ENCODE assay signal across 27 cellular contexts in the genomic region with DNA sequence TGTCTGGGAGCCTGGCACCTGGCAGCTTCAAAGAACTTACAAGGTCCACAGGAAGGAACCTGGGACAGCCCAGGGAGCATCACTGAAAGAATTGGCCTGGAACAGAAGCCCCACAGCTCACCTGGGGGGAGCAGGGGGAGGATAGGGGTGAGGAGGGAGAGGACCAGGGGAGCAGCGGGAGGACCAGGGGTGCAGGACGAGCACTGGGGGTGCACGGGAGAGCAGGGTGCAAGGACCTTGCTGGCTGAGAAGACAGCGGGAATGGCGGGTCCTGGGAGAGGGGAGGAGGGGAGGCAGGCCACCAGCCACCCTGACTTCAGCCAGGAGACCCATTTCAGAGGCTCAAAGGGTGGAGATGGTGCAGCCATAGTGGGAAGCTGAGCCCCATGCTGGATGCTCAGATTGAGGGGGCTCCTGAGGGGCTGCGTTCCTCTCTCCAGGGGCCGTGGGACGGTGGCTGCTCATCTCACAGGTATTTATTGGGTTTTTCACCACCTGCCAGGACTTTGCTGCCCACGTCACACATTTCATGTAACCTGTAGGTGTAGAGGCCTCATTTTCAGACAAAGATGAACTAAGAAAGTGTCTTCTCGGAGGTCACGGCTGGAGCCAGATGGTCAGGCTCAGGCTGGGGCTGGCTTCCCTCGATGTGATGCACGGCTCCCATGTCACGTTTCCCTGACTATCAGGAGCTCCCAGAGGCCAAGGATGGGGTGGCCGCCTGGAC.
"Had no signal": no experiment of that assay in that cellular context is flagged by ENCODE, and none has a peak within 500 bp of the region (broad histone marks: within the 10 kb centered on the region; RNA-seq: fewer than 3 reads in every experiment).

No MANE protein-coding gene starts in this region.

- H3K36me3 ChIP-seq: heart left ventricle, right atrium auricular region had no signal

- H3K4me3 ChIP-seq: heart left ventricle, lung, psoas muscle, right atrium auricular region, skin epidermis, testis had no signal

- ATAC-seq: activated CD4-positive, alpha-beta T cell treated with anti-CD3 and anti-CD28 coated beads for 36 hours; activated T-cell treated with anti-CD3 and anti-CD28 coated beads, Interleukin-2, amount 50 U/mL, for 4 hours; heart left ventricle; left colon; naive thymus-derived CD4-positive, alpha-beta T cell; psoas muscle; SK-N-SH treated with all-trans-retinoic acid at 6 μM for 48 hours; stimulated activated naive B cell treated with anti-CD40 and anti-IgM and Interleukin-4, amounts not matched to agents 10 μg/mL and 1 μg/mL and 100 μg/mL, for 72 hours; T-cell had no signal

- FAIRE-seq: bronchial epithelial cell, endometrium, islet of Langerhans had no signal

- DNase-seq: activated B cell treated with CpG ODN at 0.5 μM for 24 hours; activated CD4-positive, alpha-beta T cell treated with anti-CD3 and anti-CD28 coated beads for 36 hours; activated CD4-positive, alpha-beta T cell treated with anti-CD3 and anti-CD28 coated beads, Interleukin-2, amount 50 U/mL, for 4 hours; activated CD8-positive, alpha-beta memory T cell treated with anti-CD3 and anti-CD28 coated beads for 24 hours; activated CD8-positive, alpha-beta memory T cell treated with anti-CD3 and anti-CD28 coated beads, Interleukin-2, amount 50 U/mL, for 48 hours; activated naive CD4-positive, alpha-beta T cell treated with anti-CD3 and anti-CD28 coated beads for 36 hours; activated naive CD8-positive, alpha-beta T cell treated with anti-CD3 and anti-CD28 coated beads, Interleukin-2, amount 10 ng/mL, durations not matched to agents 7 days and 5 days; activated T-cell treated with anti-CD3 and anti-CD28 coated beads, Interleukin-2, amount 50 U/mL, for 4 hours; amniotic stem cell; cerebellar nuclear complex; cortex of kidney; naive thymus-derived CD4-positive, alpha-beta T cell; psoas muscle; stimulated activated CD4-positive, alpha-beta T cell treated with anti-CD3 and anti-CD28 coated beads, Interleukin-2, amount 100 ng/mL, for 24 hours; stimulated activated naive B cell treated with anti-CD40 and anti-IgM and Interleukin-4, amounts not matched to agents 10 μg/mL and 1 μg/mL and 100 μg/mL, for 72 hours; T-cell; T-helper 9 cell; testis had no signal

- H3K27me3 ChIP-seq: right atrium auricular region, testis had no signal

- H3K9me3 ChIP-seq: heart left ventricle, psoas muscle, right atrium auricular region, testis had no signal

- H3K27ac ChIP-seq: heart left ventricle, psoas muscle, right atrium auricular region, skin epidermis, testis had no signal

- H3K4me1 ChIP-seq: heart left ventricle, psoas muscle, right atrium auricular region, testis had no signal
